10 cellular contexts compared by ENCODE assay signal in the genomic region with DNA sequence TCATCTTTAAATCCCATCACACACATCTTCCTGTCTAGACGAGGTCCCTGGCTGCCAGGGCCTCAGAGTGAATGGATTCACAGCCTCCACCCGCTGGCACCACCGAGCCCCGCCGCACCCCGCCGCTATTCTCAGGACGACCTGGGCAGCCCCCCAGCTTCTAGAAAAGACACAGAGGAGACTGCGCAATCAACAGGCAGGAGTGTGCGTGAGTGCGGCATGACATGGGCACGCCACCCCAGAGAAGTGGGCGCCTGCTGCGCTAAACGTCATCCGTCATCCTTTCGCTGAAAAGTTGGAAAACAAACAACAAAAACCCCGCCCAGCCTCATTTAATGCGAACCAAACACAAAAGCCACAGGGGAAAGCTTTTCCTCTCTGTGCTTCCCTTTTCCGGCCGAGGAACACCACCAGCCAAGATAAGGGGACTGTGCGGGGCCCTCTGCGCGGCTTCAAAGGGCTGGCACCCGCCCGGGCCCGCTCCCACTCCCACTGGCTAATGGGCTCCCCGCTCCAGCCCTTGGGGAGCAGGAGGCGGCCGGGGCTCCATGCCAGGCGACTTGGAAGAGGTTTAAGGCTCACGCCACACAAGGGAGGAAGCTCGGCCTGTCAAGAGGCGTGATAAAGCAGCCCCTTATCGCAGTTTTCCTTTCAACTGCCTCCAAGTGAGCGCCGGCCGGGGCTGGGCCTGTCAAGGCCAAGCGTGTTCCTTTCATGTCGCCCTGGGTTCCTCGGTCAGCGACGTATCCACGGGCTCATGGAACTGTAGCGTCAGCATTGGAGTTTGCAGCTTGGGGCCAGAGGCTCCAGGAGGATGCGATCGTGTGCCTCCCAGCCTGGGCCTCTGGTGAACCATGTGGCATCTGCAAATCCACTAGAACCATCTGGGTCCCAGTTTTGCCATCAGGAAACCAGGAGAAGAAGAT. TPM values are rescaled to one million over a fixed set of nuclear protein-coding genes. Genes with fewer than 3 reads are reported as not detected.
DNase-seq lines count a peak whose midpoint lies in the region; ATAC-seq and TF ChIP-seq lines count a peak whose summit lies in the region.
"Had no signal": no experiment of that assay in that cellular context is flagged by ENCODE, and none has a peak within 500 bp of the region (broad histone marks: within the 10 kb centered on the region; RNA-seq: fewer than 3 reads in every experiment).

No MANE protein-coding gene starts in this region.

- peak overlapping the region; percentile 69 for H3K27ac ChIP-seq in upper lobe of right lung

- H3K27me3 Mint-ChIP-seq in activated naive CD4-positive, alpha-beta T cell treated with anti-CD3 and anti-CD28 coated beads for 36 hours (ENCODE audit: low read depth) = no peaks in the 10 kb centered on the region
- no peaks in the 10 kb centered on the region for H3K27me3 Mint-ChIP-seq in activated naive CD4-positive, alpha-beta T cell treated with anti-CD3 and anti-CD28 coated beads, Interleukin-2, amount 10 ng/mL, durations not matched to agents 7 days and 5 days

- peak; percentile 78 for ATAC-seq in upper lobe of right lung
- ATAC-seq: SK-N-SH treated with all-trans-retinoic acid at 6 μM for 48 hours had no signal

- CTCF ChIA-PET in activated naive CD4-positive, alpha-beta T cell treated with anti-CD3 and anti-CD28 coated beads for 36 hours (lab: Charles Lee) = interaction anchor here (0.7 to 2.5 kb wide), 2 partner anchors 14 to 102 kb away, joined by 3 to 10 read pairs; no protein-coding TSS in a partner anchor
- CTCF ChIA-PET in activated naive CD4-positive, alpha-beta T cell treated with anti-CD3 and anti-CD28 coated beads, Interleukin-2, amount 10 ng/mL, durations not matched to agents 7 days and 5 days (lab: Charles Lee) = no interaction called here

- peaks cover 31% of the 10 kb centered on the region for H3K36me3 Mint-ChIP-seq in activated naive CD4-positive, alpha-beta T cell treated with anti-CD3 and anti-CD28 coated beads for 36 hours (ENCODE audit: low read depth)
- H3K36me3 Mint-ChIP-seq in activated naive CD4-positive, alpha-beta T cell treated with anti-CD3 and anti-CD28 coated beads, Interleukin-2, amount 10 ng/mL, durations not matched to agents 7 days and 5 days = peaks cover 83% of the 10 kb centered on the region

- H3K9me3 Mint-ChIP-seq in activated naive CD4-positive, alpha-beta T cell treated with anti-CD3 and anti-CD28 coated beads for 36 hours = no peaks in the 10 kb centered on the region
- no peaks in the 10 kb centered on the region for H3K9me3 Mint-ChIP-seq in activated naive CD4-positive, alpha-beta T cell treated with anti-CD3 and anti-CD28 coated beads, Interleukin-2, amount 10 ng/mL, durations not matched to agents 7 days and 5 days

- H3K4me1 Mint-ChIP-seq in activated naive CD4-positive, alpha-beta T cell treated with anti-CD3 and anti-CD28 coated beads for 36 hours (ENCODE audit: low read depth) = peaks cover 97% of the 10 kb centered on the region
- H3K4me1 Mint-ChIP-seq in activated naive CD4-positive, alpha-beta T cell treated with anti-CD3 and anti-CD28 coated beads, Interleukin-2, amount 10 ng/mL, durations not matched to agents 7 days and 5 days = peaks cover 95% of the 10 kb centered on the region

- H3K27ac Mint-ChIP-seq in activated naive CD4-positive, alpha-beta T cell treated with anti-CD3 and anti-CD28 coated beads for 36 hours = peak overlapping the region; percentile 93
- H3K27ac Mint-ChIP-seq in activated naive CD4-positive, alpha-beta T cell treated with anti-CD3 and anti-CD28 coated beads, Interleukin-2, amount 10 ng/mL, durations not matched to agents 7 days and 5 days = no peak overlapping the region

- no peaks in the 10 kb centered on the region for H3K27me3 ChIP-seq in upper lobe of right lung

- no peaks in the 10 kb centered on the region for H3K36me3 ChIP-seq in upper lobe of right lung

- TF ChIP-seq CTCF in cardiac fibroblast (IDR thresholded peaks at IDR 0.05; ENCODE audit: low read depth, low read length) = no peak
- no peak for TF ChIP-seq CTCF in upper lobe of right lung (IDR thresholded peaks at IDR 0.05)

- intact Hi-C loops in activated naive CD4-positive, alpha-beta T cell treated with anti-CD3 and anti-CD28 coated beads for 36 hours (cut with micrococcal nuclease) = loop anchor here (1.0 kb wide), 1 partner anchor 92 kb away; no protein-coding TSS in a partner anchor
- intact Hi-C loops in upper lobe of right lung (cut with DNase I) = no loop called here

- H3K4me3 ChIP-seq in cardiac fibroblast (replicated peaks in 1 of 2; ENCODE audit: low read depth in 2 of 2, low read length in 2 of 2) (peak overlapping the region in 1 of 2 donors; percentile 6), upper lobe of right lung (peak overlapping the region; percentile 37)

- DNase-seq in activated naive CD4-positive, alpha-beta T cell treated with anti-CD3 and anti-CD28 coated beads for 36 hours = no peak
- no peak for DNase-seq in activated naive CD4-positive, alpha-beta T cell treated with anti-CD3 and anti-CD28 coated beads, Interleukin-2, amount 10 ng/mL, durations not matched to agents 7 days and 5 days
- DNase-seq in cardiac fibroblast (ENCODE audit: low read depth in 2 of 2) (peak; percentile 50 to 83), medulla oblongata (ENCODE audit: extremely low spot score) (peak; percentile 20), upper lobe of right lung (peak; percentile 85), SIG-M5 treated with dmso at 0.1 percent for 504 hours (lab: John Stamatoyannopoulos, UW; ENCODE audit: unreplicated experiment) (no peak), NCI-H2081 treated with DMSO at 0.1 percent for 48 hours (lab: John Stamatoyannopoulos, UW) (no peak), DMS 273 treated with DMSO at 0.1 percent for 48 hours (lab: John Stamatoyannopoulos, UW) (no peak)
- DNase-seq: occipital lobe had no signal

- no peak overlapping the region for H3K4me3 Mint-ChIP-seq in activated naive CD4-positive, alpha-beta T cell treated with anti-CD3 and anti-CD28 coated beads for 36 hours
- H3K4me3 Mint-ChIP-seq in activated naive CD4-positive, alpha-beta T cell treated with anti-CD3 and anti-CD28 coated beads, Interleukin-2, amount 10 ng/mL, durations not matched to agents 7 days and 5 days = no peak overlapping the region

- H3K9me3 ChIP-seq in upper lobe of right lung = no peaks in the 10 kb centered on the region

- H3K4me1 ChIP-seq in upper lobe of right lung = peaks cover 41% of the 10 kb centered on the region

RNA-seq across cellular contexts. Expression of a gene that starts 50.1 kb away (rescaled TPM):
- total RNA-seq in activated naive CD4-positive, alpha-beta T cell treated with anti-CD3 and anti-CD28 coated beads for 36 hours = 10 to 100 TPM; 15.7 to 17.4 TPM
- 7.6 TPM for total RNA-seq in upper lobe of right lung

Comparison
In these comparisons a context has a peak if more than half of its experiments do, and no peak if none do; other contexts are left out.
1. DNase-seq: peak in cardiac fibroblast (2 of 2), medulla oblongata (single experiment) and upper lobe of right lung (single experiment); none in activated naive CD4-positive, alpha-beta T cell treated with anti-CD3 and anti-CD28 coated beads for 36 hours (single experiment), activated naive CD4-positive, alpha-beta T cell treated with anti-CD3 and anti-CD28 coated beads, Interleukin-2, amount 10 ng/mL, durations not matched to agents 7 days and 5 days (single experiment), SIG-M5 treated with dmso at 0.1 percent for 504 hours (single experiment), NCI-H2081 treated with DMSO at 0.1 percent for 48 hours (single experiment) and DMS 273 treated with DMSO at 0.1 percent for 48 hours (single experiment).